9 cellular contexts compared by ENCODE assay signal in the genomic region with DNA sequence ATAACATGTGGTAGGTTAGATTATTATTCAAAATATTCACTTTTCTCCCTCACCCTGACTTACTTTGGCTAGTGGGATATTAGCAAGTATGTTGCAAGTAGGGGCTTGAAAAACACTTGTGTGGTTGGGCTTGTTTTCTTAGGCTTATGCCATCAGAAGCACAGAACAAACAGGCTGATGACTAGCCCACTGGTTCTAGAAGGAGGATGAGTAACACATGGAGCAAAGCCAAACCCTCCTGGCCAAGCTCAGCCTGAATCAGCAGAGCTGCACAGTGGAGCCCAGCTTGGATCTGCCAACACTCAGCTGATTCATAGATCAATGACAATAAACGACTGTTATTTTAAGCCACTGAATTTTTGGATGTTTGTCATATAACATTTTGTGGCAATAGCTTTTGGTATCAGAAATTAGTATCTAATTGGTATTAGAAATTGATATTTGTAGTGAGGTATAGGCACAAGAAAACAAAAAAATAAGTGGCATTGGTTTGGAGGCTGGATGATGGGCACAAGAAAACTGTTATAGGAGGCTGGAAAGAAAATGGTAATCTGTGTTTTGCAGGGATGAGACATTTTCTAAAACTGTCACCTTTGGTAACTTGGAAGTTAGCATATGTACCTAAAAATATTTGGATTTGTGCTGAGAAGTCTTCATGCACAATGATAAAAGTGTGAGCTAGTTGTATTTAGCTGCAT. TPM values are rescaled to one million over a fixed set of nuclear protein-coding genes. Genes with fewer than 3 reads are reported as not detected.
DNase-seq lines count a peak whose midpoint lies in the region; TF ChIP-seq lines count a peak whose summit lies in the region.
"Had no signal": no experiment of that assay in that cellular context is flagged by ENCODE, and none has a peak within 500 bp of the region (broad histone marks: within the 10 kb centered on the region; RNA-seq: fewer than 3 reads in every experiment).

No MANE protein-coding gene starts in this region.

- no peak overlapping the region for H3K4ac ChIP-seq in mesendoderm (ENCODE audit: low read depth, low read length)

- no peaks in the 10 kb centered on the region for H3F3A ChIP-seq in neural progenitor cell (ENCODE audit: low read depth)

- H3K56ac ChIP-seq in mesendoderm (ENCODE audit: low read length), result no peak overlapping the region

- no peaks in the 10 kb centered on the region for H3K9me3 Mint-ChIP-seq in neural progenitor cell
- H3K9me3 Mint-ChIP-seq: naive thymus-derived CD8-positive, alpha-beta T cell had no signal

- no peak overlapping the region for H3K9ac ChIP-seq in neural progenitor cell
- no peak overlapping the region for H3K9ac ChIP-seq in mesendoderm (ENCODE audit: low read length)

- no peak overlapping the region for H3K4me2 ChIP-seq in hepatocyte
- no peak overlapping the region for H3K4me2 ChIP-seq in neural progenitor cell
- no peak overlapping the region for H3K4me2 ChIP-seq in mesendoderm (ENCODE audit: low read length)

- DNase-seq in HT1080 (ENCODE audit: low read depth) (peak; percentile 95), amygdala (lab: John Stamatoyannopoulos, UW) (peak in 52 of 56 donors; percentile 11 to 89 (median 66)), hepatocyte (ENCODE audit: low spot score) (peak; percentile 66), NCI-H1048 (lab: John Stamatoyannopoulos, UW) (no peak), neural progenitor cell (ENCODE audit: low spot score) (no peak), mesendoderm (no peak)
- no peak for DNase-seq in effector CD4-positive, alpha-beta T cell
- DNase-seq: naive thymus-derived CD8-positive, alpha-beta T cell had no signal

- no peaks in the 10 kb centered on the region for H3K79me2 ChIP-seq in hepatocyte
- H3K79me2 ChIP-seq in neural progenitor cell (ENCODE audit: low read depth), result no peaks in the 10 kb centered on the region
- H3K79me2 ChIP-seq in mesendoderm (ENCODE audit: control insufficient read depth, insufficient read depth, low read length), result no peaks in the 10 kb centered on the region

- no peaks in the 10 kb centered on the region for H3K36me3 ChIP-seq in hepatocyte (replicated peaks; ENCODE audit: insufficient read depth, low read depth)
- H3K36me3 ChIP-seq in neural progenitor cell, result no peaks in the 10 kb centered on the region
- no peaks in the 10 kb centered on the region for H3K36me3 ChIP-seq in mesendoderm (ENCODE audit: control insufficient read depth, insufficient read depth, low read length)

- no peak overlapping the region for H2BK120ac ChIP-seq in mesendoderm (ENCODE audit: low read depth, low read length)

- H3K27me3 Mint-ChIP-seq in neural progenitor cell (ENCODE audit: insufficient read depth, low read depth), result no peaks in the 10 kb centered on the region

- no peak overlapping the region for H2AK5ac ChIP-seq in mesendoderm (ENCODE audit: low read length)

- H2BK15ac ChIP-seq in mesendoderm (replicated peaks; ENCODE audit: low read depth), result no peak overlapping the region

- H3K27ac Mint-ChIP-seq in neural progenitor cell, result no peak overlapping the region
- H3K27ac Mint-ChIP-seq: naive thymus-derived CD8-positive, alpha-beta T cell had no signal

- no peak overlapping the region for H3K18ac ChIP-seq in mesendoderm (ENCODE audit: low read length)

- no peak overlapping the region for H3K4me3 ChIP-seq in hepatocyte
- no peak overlapping the region for H3K4me3 ChIP-seq in neural progenitor cell
- H3K4me3 ChIP-seq in mesendoderm (ENCODE audit: low read length), result no peak overlapping the region

- no peaks in the 10 kb centered on the region for H3K79me1 ChIP-seq in mesendoderm (ENCODE audit: low read length)

- no peak overlapping the region for H4K8ac ChIP-seq in mesendoderm (ENCODE audit: low read depth, low read length)

- H2AFZ ChIP-seq in hepatocyte (no peak overlapping the region), neural progenitor cell (replicated peaks) (no peak overlapping the region)

- no peaks in the 10 kb centered on the region for H4K20me1 ChIP-seq in hepatocyte (ENCODE audit: insufficient read depth, poor library complexity, severe bottlenecking)
- H4K20me1 ChIP-seq in neural progenitor cell (ENCODE audit: low read depth), result no peaks in the 10 kb centered on the region

- WGBS in hepatocyte (ENCODE audit: low lambda C conversion rate, missing lambda C conversion rate), result 75% methylated on average over 1 of the region's 1 CpG
- no CpG with 5 or more reads among the region's 1 CpG for WGBS in mesendoderm (ENCODE audit: extremely low coverage, insufficient coverage, low lambda C conversion rate)

- TF ChIP-seq CTCF in hepatocyte (IDR thresholded peaks at IDR 0.05; ENCODE audit: poor library complexity), result no peak
- TF ChIP-seq CTCF in neural progenitor cell (IDR thresholded peaks at IDR 0.05), result no peak

- H3K27ac ChIP-seq in hepatocyte (no peak overlapping the region), temporal lobe (ENCODE audit: low read depth, low read length) (peak overlapping the region; percentile 90), neural progenitor cell (no peak overlapping the region), mesendoderm (ENCODE audit: low read depth, low read length) (no peak overlapping the region)

- H3K9me3 ChIP-seq in hepatocyte (ENCODE audit: low read depth), result no peaks in the 10 kb centered on the region
- no peaks in the 10 kb centered on the region for H3K9me3 ChIP-seq in neural progenitor cell (ENCODE audit: low read depth)

- no peaks in the 10 kb centered on the region for H3K4me1 ChIP-seq in hepatocyte (ENCODE audit: insufficient read depth)
- H3K4me1 ChIP-seq in neural progenitor cell, result no peaks in the 10 kb centered on the region
- no peaks in the 10 kb centered on the region for H3K4me1 ChIP-seq in mesendoderm (ENCODE audit: control insufficient read depth, low read depth, low read length)

- H2BK5ac ChIP-seq in mesendoderm (ENCODE audit: low read length), result no peak overlapping the region

- H4K5ac ChIP-seq in mesendoderm (ENCODE audit: low read length), result no peak overlapping the region

- H3K27me3 ChIP-seq in hepatocyte, result no peaks in the 10 kb centered on the region
- H3K27me3 ChIP-seq in neural progenitor cell, result no peaks in the 10 kb centered on the region
- no peaks in the 10 kb centered on the region for H3K27me3 ChIP-seq in mesendoderm (ENCODE audit: insufficient read depth, low read length, poor library complexity)

- H3K23ac ChIP-seq in mesendoderm (ENCODE audit: low read length), result no peak overlapping the region

- peaks cover 2% of the 10 kb centered on the region for H3K4me1 Mint-ChIP-seq in neural progenitor cell
- H3K4me1 Mint-ChIP-seq: naive thymus-derived CD8-positive, alpha-beta T cell had no signal

- H3K36me3 Mint-ChIP-seq in neural progenitor cell, result peaks cover 6% of the 10 kb centered on the region

- H3K9me2 ChIP-seq in hepatocyte (replicated peaks; ENCODE audit: insufficient read depth), result no peaks in the 10 kb centered on the region

- H3K4me3 Mint-ChIP-seq in neural progenitor cell, result no peak overlapping the region
- H3K4me3 Mint-ChIP-seq: naive thymus-derived CD8-positive, alpha-beta T cell had no signal

RNA-seq across cellular contexts. Expression of gene ZBED3, which starts 46.1 kb away (rescaled TPM):
- 0.60 and 0.76 TPM in 2 replicates for total RNA-seq in HT1080 (2014; rRNA removed; shearing (Covaris generic))
- polyA plus RNA-seq in HT1080 (2015; cell fraction: cytosol; rRNA removed), result 4.2 and 5.5 TPM in 2 replicates
- 3.7 and 4.9 TPM in 2 replicates for polyA plus RNA-seq in HT1080 (2015; cell fraction: nucleus; rRNA removed)
- total RNA-seq in hepatocyte (6.0 and 6.2 TPM in 2 replicates), temporal lobe (3.2 TPM), neural progenitor cell (ENCODE audit: low replicate concordance) (0.36 and 1.2 TPM in 2 replicates)
- 27.2 and 29.8 TPM in 2 replicates for polyA plus RNA-seq in hepatocyte
- 9.9 TPM for polyA plus RNA-seq in mesendoderm (2013, experiment 1 of 2)
- polyA plus RNA-seq in mesendoderm (2013, experiment 2 of 2), result 9.9 TPM

Comparison
In these comparisons a context has a peak if more than half of its experiments do, and no peak if none do; other contexts are left out.
1. DNase-seq: peak in HT1080 (single experiment), amygdala (52 of 56) and hepatocyte (single experiment); none in NCI-H1048 (single experiment), neural progenitor cell (single experiment), mesendoderm (single experiment) and effector CD4-positive, alpha-beta T cell (single experiment).